37 cellular contexts compared by ENCODE assay signal in the genomic region with DNA sequence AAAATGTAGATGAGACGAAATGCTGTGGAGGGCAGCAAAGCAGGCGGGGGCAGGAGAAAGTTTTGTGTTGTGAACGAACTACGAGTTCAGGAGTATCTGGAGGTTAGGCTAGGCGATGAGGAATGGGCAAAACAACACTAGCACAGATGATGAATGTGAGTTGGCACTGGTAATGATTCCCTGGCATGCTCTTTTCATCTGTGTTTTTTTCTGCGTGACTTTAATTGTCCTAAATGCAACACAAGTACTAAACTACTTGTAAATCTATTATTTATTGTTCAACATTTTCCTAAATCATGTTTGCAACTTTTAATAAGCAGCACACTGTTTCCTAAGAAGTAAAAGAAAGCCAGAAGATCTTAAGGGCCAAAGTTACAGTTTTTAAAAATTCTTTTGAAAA.
"Had no signal": no experiment of that assay in that cellular context is flagged by ENCODE, and none has a peak within 500 bp of the region (broad histone marks: within the 10 kb centered on the region; RNA-seq: fewer than 3 reads in every experiment).

No MANE protein-coding gene starts in this region.

- H3K36me3 Mint-ChIP-seq: activated naive CD8-positive, alpha-beta T cell treated with anti-CD3 and anti-CD28 coated beads for 36 hours; brain had no signal

- H3K4me1 Mint-ChIP-seq: activated B cell treated with CpG ODN at 0.5 μM for 24 hours; activated naive CD8-positive, alpha-beta T cell treated with anti-CD3 and anti-CD28 coated beads for 36 hours; activated naive CD8-positive, alpha-beta T cell treated with anti-CD3 and anti-CD28 coated beads, Interleukin-2, amount 50 U/mL, for 24 hours; brain; endodermal cell had no signal

- H3K9me3 ChIP-seq: adrenal gland, breast epithelium, esophagus muscularis mucosa, gastrocnemius medialis, heart left ventricle had no signal

- ATAC-seq: activated CD4-positive, CD25-positive, alpha-beta regulatory T cell treated with anti-CD3 and anti-CD28 coated beads, Interleukin-2, amount 50 U/mL, for 24 hours; activated CD8-positive, alpha-beta T cell treated with anti-CD3 and anti-CD28 coated beads for 36 hours; activated naive CD8-positive, alpha-beta T cell treated with anti-CD3 and anti-CD28 coated beads, Interleukin-2, amount 50 U/mL, for 24 hours; activated T-cell treated with anti-CD3 and anti-CD28 coated beads, Interleukin-2, amount 50 U/mL, for 4 hours; foreskin keratinocyte; gastrocnemius medialis; heart left ventricle; T-helper 17 cell had no signal

- DNase-seq: activated B cell treated with CpG ODN at 0.5 μM for 24 hours; activated CD4-positive, alpha-beta T cell treated with anti-CD3 and anti-CD28 coated beads for 48 hours; activated CD4-positive, alpha-beta T cell treated with anti-CD3 and anti-CD28 coated beads, Interleukin-2, amount 50 U/mL, for 1 hour; activated CD4-positive, alpha-beta T cell treated with anti-CD3 and anti-CD28 coated beads, Interleukin-2, amount 50 U/mL, for 48 hours; activated CD8-positive, alpha-beta memory T cell treated with anti-CD3 and anti-CD28 coated beads for 24 hours; activated CD8-positive, alpha-beta T cell treated with anti-CD3 and anti-CD28 coated beads for 36 hours; activated effector memory CD4-positive, alpha-beta T cell treated with anti-CD3 and anti-CD28 coated beads, Interleukin-2, amount 50 U/mL, for 16 hours; activated naive CD4-positive, alpha-beta T cell treated with anti-CD3 and anti-CD28 coated beads for 36 hours; activated naive CD8-positive, alpha-beta T cell treated with anti-CD3 and anti-CD28 coated beads for 36 hours; activated naive CD8-positive, alpha-beta T cell treated with anti-CD3 and anti-CD28 coated beads, Interleukin-2, amount 50 U/mL, for 24 hours; activated T-cell treated with anti-CD3 and anti-CD28 coated beads, Interleukin-2, amount 50 U/mL, for 4 hours; adrenal gland; amygdala; aorta; central memory CD4-positive, alpha-beta T cell; cerebellar nuclear complex; dorsolateral prefrontal cortex; effector memory CD4-positive, alpha-beta T cell; endodermal cell; erythroblast; foreskin keratinocyte; gastrocnemius medialis; glutamatergic neuron; heart left ventricle; T-helper 17 cell; T1000; WERI-Rb-1 had no signal

- H3K9me3 Mint-ChIP-seq: activated B cell treated with CpG ODN at 0.5 μM for 24 hours; activated CD8-positive, alpha-beta T cell treated with anti-CD3 and anti-CD28 coated beads for 36 hours; activated naive CD4-positive, alpha-beta T cell treated with anti-CD3 and anti-CD28 coated beads for 36 hours; activated naive CD4-positive, alpha-beta T cell treated with anti-CD3 and anti-CD28 coated beads, Interleukin-2, amount 50 U/mL, for 24 hours; activated naive CD8-positive, alpha-beta T cell treated with anti-CD3 and anti-CD28 coated beads for 36 hours; activated naive CD8-positive, alpha-beta T cell treated with anti-CD3 and anti-CD28 coated beads, Interleukin-2, amount 50 U/mL, for 24 hours; activated T-cell treated with anti-CD3 and anti-CD28 coated beads, Interleukin-2, amount 50 U/mL, for 4 hours; activated T-helper 2 cell treated with anti-CD3 and anti-CD28 coated beads, Interferon-gamma antibody, Interleukin-2, Interleukin-4, amounts not matched to agents 10 μg/mL and 5 μg/mL and 100 μg/mL, durations not matched to agents 14 hours and 24 hours and 36 hours; brain; dendritic cell treated with granulocyte-macrophage colony-stimulating factor and Interleukin-4, amounts not matched to agents 40 ng/mL and 50 ng/mL, for 4 days; endodermal cell; T-helper 2 cell treated with Interferon-gamma antibody and Interleukin-4, amounts not matched to agents 5 μg/mL and 100 μg/mL, for 36 hours had no signal

- H3K27me3 Mint-ChIP-seq: activated B cell treated with CpG ODN at 0.5 μM for 24 hours; activated CD8-positive, alpha-beta T cell treated with anti-CD3 and anti-CD28 coated beads for 36 hours; activated naive CD4-positive, alpha-beta T cell treated with anti-CD3 and anti-CD28 coated beads, Interleukin-2, amount 50 U/mL, for 24 hours; activated naive CD8-positive, alpha-beta T cell treated with anti-CD3 and anti-CD28 coated beads for 36 hours; activated naive CD8-positive, alpha-beta T cell treated with anti-CD3 and anti-CD28 coated beads, Interleukin-2, amount 50 U/mL, for 24 hours; brain; dendritic cell treated with granulocyte-macrophage colony-stimulating factor and Interleukin-4, amounts not matched to agents 40 ng/mL and 50 ng/mL, for 4 days; T-helper 17 cell had no signal

- H3K4me1 ChIP-seq: adrenal gland, breast epithelium, esophagus muscularis mucosa, foreskin keratinocyte, gastrocnemius medialis, heart left ventricle had no signal

- H3K27me3 ChIP-seq: adrenal gland, breast epithelium, cardiac muscle cell, dorsolateral prefrontal cortex, esophagus muscularis mucosa, foreskin keratinocyte, gastrocnemius medialis, heart left ventricle had no signal

- H3K27ac Mint-ChIP-seq: activated B cell treated with CpG ODN at 0.5 μM for 24 hours; activated CD8-positive, alpha-beta T cell treated with anti-CD3 and anti-CD28 coated beads for 36 hours; activated naive CD4-positive, alpha-beta T cell treated with anti-CD3 and anti-CD28 coated beads for 36 hours; activated naive CD4-positive, alpha-beta T cell treated with anti-CD3 and anti-CD28 coated beads, Interleukin-2, amount 50 U/mL, for 24 hours; activated naive CD8-positive, alpha-beta T cell treated with anti-CD3 and anti-CD28 coated beads for 36 hours; activated naive CD8-positive, alpha-beta T cell treated with anti-CD3 and anti-CD28 coated beads, Interleukin-2, amount 50 U/mL, for 24 hours; activated T-helper 2 cell treated with anti-CD3 and anti-CD28 coated beads, Interferon-gamma antibody, Interleukin-2, Interleukin-4, amounts not matched to agents 10 μg/mL and 5 μg/mL and 100 μg/mL, durations not matched to agents 14 hours and 24 hours and 36 hours; brain; dendritic cell treated with granulocyte-macrophage colony-stimulating factor and Interleukin-4, amounts not matched to agents 40 ng/mL and 50 ng/mL, for 4 days; endodermal cell; T-helper 17 cell; T-helper 2 cell treated with Interferon-gamma antibody and Interleukin-4, amounts not matched to agents 5 μg/mL and 100 μg/mL, for 36 hours had no signal

- H3K36me3 ChIP-seq: adrenal gland, cardiac muscle cell, esophagus muscularis mucosa, gastrocnemius medialis, WERI-Rb-1 had no signal

- H3K4me3 ChIP-seq: adrenal gland, breast epithelium, cardiac muscle cell, coronary artery, dorsolateral prefrontal cortex, esophagus muscularis mucosa, gastrocnemius medialis, heart left ventricle had no signal

- H3K27ac ChIP-seq: adrenal gland, breast epithelium, cardiac muscle cell, coronary artery, dorsolateral prefrontal cortex, esophagus muscularis mucosa, foreskin keratinocyte, gastrocnemius medialis, heart left ventricle, WERI-Rb-1 had no signal

- H3K4me3 Mint-ChIP-seq: activated B cell treated with CpG ODN at 0.5 μM for 24 hours; activated CD8-positive, alpha-beta T cell treated with anti-CD3 and anti-CD28 coated beads for 36 hours; activated naive CD4-positive, alpha-beta T cell treated with anti-CD3 and anti-CD28 coated beads for 36 hours; activated naive CD4-positive, alpha-beta T cell treated with anti-CD3 and anti-CD28 coated beads, Interleukin-2, amount 50 U/mL, for 24 hours; activated naive CD8-positive, alpha-beta T cell treated with anti-CD3 and anti-CD28 coated beads for 36 hours; activated naive CD8-positive, alpha-beta T cell treated with anti-CD3 and anti-CD28 coated beads, Interleukin-2, amount 50 U/mL, for 24 hours; activated T-cell treated with anti-CD3 and anti-CD28 coated beads, Interleukin-2, amount 50 U/mL, for 4 hours; brain; dendritic cell treated with granulocyte-macrophage colony-stimulating factor and Interleukin-4, amounts not matched to agents 40 ng/mL and 50 ng/mL, for 4 days; endodermal cell; T-helper 17 cell; T-helper 2 cell treated with Interferon-gamma antibody and Interleukin-4, amounts not matched to agents 5 μg/mL and 100 μg/mL, for 36 hours had no signal
